Comparison of ENCODE assay signal across 6 cellular contexts in the genomic region with DNA sequence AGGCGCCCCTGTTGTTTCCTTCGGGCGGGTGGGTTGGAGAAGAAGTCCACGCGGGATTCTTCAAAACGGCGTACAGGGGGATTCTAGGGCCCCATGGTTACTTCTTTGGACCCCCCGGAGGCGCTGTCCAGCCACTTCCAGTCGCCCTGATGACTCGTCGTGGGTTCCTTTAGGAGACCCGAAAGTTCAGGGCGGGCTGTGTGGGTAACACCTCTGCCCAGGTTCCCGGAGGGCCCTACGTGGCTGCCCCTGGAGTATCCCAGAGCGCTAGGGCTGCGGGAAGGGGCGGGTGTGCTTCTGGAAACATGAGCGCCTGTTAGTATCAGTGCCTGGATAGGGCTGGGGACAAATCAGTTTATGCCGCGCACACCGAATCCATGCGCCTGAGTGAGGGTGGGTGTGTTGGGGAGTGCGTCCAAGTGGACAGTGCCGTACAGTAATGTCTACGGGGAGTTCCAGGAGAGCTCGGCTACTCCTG. TPM values are rescaled to one million over a fixed set of nuclear protein-coding genes. Genes with fewer than 3 reads are reported as not detected.
DNase-seq lines count a peak whose midpoint lies in the region; ATAC-seq lines count a peak whose summit lies in the region.

No MANE protein-coding gene starts in this region.

- H3K9me3 ChIP-seq in NT2/D1 (ENCODE audit: insufficient read depth, low read length) (peaks cover 7% of the 10 kb centered on the region; the same call in 1 of the 2 replicates), skeletal muscle tissue (ENCODE audit: control insufficient read depth in 3 of 3, low read length in 3 of 3) (no peaks in the 10 kb centered on the region)
- H3K9me3 ChIP-seq in effector memory CD4-positive, alpha-beta T cell (ENCODE audit: control insufficient read depth, low read length) = no peaks in the 10 kb centered on the region

- H3K4me3 ChIP-seq in NT2/D1 (ENCODE audit: insufficient read length, low read depth) (peak overlapping the region; percentile 43), skeletal muscle tissue (ENCODE audit: low read length in 3 of 3) (peak overlapping the region; percentile 46 to 56 (median 54))
- peak overlapping the region; percentile 60 for H3K4me3 ChIP-seq in effector memory CD4-positive, alpha-beta T cell (ENCODE audit: insufficient read depth, low read depth, low read length, poor library complexity, severe bottlenecking)

- peak overlapping the region; percentile 65 for H3K9ac ChIP-seq in NT2/D1 (ENCODE audit: insufficient read length, low read depth)
- H3K9ac ChIP-seq in skeletal muscle tissue (ENCODE audit: low read depth in 1 of 3, low read length in 3 of 3) = peak overlapping the region in 2 of 3 donors; percentile 60 to 62

- no peak for ATAC-seq in HG02884 (IDR thresholded peaks at IDR 0.05; ENCODE audit: unreplicated experiment)

- H3K27ac ChIP-seq in effector memory CD4-positive, alpha-beta T cell (ENCODE audit: insufficient read depth, low read length, poor library complexity, severe bottlenecking) = peak overlapping the region; percentile 58
- peak overlapping the region; percentile 81 for H3K27ac ChIP-seq in skeletal muscle tissue (ENCODE audit: low read depth, low read length)

- peaks cover 16% of the 10 kb centered on the region for H3K36me3 ChIP-seq in NT2/D1 (ENCODE audit: insufficient read depth, insufficient read length, low read length)
- no peaks in the 10 kb centered on the region for H3K36me3 ChIP-seq in effector memory CD4-positive, alpha-beta T cell (ENCODE audit: control insufficient read depth, insufficient read depth, low read length)
- H3K36me3 ChIP-seq in skeletal muscle tissue (ENCODE audit: control insufficient read depth in 3 of 3, insufficient read depth in 3 of 3, low read length in 3 of 3) = peaks cover 0 to 4% (median 3%) of the 10 kb centered on the region in 3 donors

- DNase-seq in EL (peak; percentile 73), NT2/D1 (ENCODE audit: low read depth, low spot score) (no peak)
- peak in 1 of 3 donors; percentile 31 for DNase-seq in effector memory CD4-positive, alpha-beta T cell
- no peak for DNase-seq in central memory CD4-positive, alpha-beta T cell

- H3K4me1 ChIP-seq in NT2/D1 (ENCODE audit: insufficient read depth, insufficient read length) (peaks cover 15% of the 10 kb centered on the region), skeletal muscle tissue (ENCODE audit: control insufficient read depth in 3 of 3, insufficient read depth in 3 of 3, low read length in 3 of 3) (peaks cover 15 to 21% (median 17%) of the 10 kb centered on the region in 3 donors)
- peaks cover 47% of the 10 kb centered on the region for H3K4me1 ChIP-seq in effector memory CD4-positive, alpha-beta T cell (ENCODE audit: control insufficient read depth, insufficient read depth, low read length, poor library complexity, severe bottlenecking)

- H3K27me3 ChIP-seq in NT2/D1 (ENCODE audit: insufficient read depth, insufficient read length) (peaks cover 69% of the 10 kb centered on the region), skeletal muscle tissue (ENCODE audit: control insufficient read depth in 3 of 3, insufficient read depth in 3 of 3, low read length in 3 of 3) (peaks cover 0 to 26% (median 11%) of the 10 kb centered on the region in 3 donors)
- no peaks in the 10 kb centered on the region for H3K27me3 ChIP-seq in effector memory CD4-positive, alpha-beta T cell (replicated peaks; ENCODE audit: control insufficient read depth, insufficient read depth, low read length, poor library complexity, severe bottlenecking)

RNA-seq across cellular contexts. Expression of gene HIC1, which starts 0.6 kb away (rescaled TPM):
- 23.5 TPM for total RNA-seq in skeletal muscle tissue

RNA-seq across cellular contexts. Expression of gene OVCA2, which starts 12.5 kb away (rescaled TPM):
- 24.0 TPM for total RNA-seq in skeletal muscle tissue

RNA-seq across cellular contexts. Expression of gene DPH1, which starts 24.3 kb away (rescaled TPM):
- total RNA-seq in skeletal muscle tissue = 14.1 TPM

RNA-seq across cellular contexts. Expression of gene RTN4RL1, which starts 29.2 kb away (rescaled TPM):
- 1.0 TPM for total RNA-seq in skeletal muscle tissue
